In genomic region chr1:186722711-186723309, GRCh38 we compare ENCODE assay signal across 8 cellular contexts. TPM values are rescaled to one million over a fixed set of nuclear protein-coding genes. Genes with fewer than 3 reads are reported as not detected.
DNase-seq lines count a peak whose midpoint lies in the region; ATAC-seq and TF ChIP-seq lines count a peak whose summit lies in the region.

No MANE protein-coding gene starts in this region.

- H3K36me3 Mint-ChIP-seq in T-helper 2 cell treated with Interferon-gamma antibody and Interleukin-4, amounts not matched to agents 5 μg/mL and 100 μg/mL, for 36 hours (ENCODE audit: low read depth): peaks cover 4% of the 10 kb centered on the region

- no peaks in the 10 kb centered on the region for H3K27me3 ChIP-seq in BE2C
- H3K27me3 ChIP-seq in Peyer's patch: no peaks in the 10 kb centered on the region
- no peaks in the 10 kb centered on the region for H3K27me3 ChIP-seq in tibial artery

- intact Hi-C loops in tibial artery (cut with DNase I; ENCODE audit: low total_unique reads): no loop called here

- peak; percentile 79 for ATAC-seq in GM18498 (IDR thresholded peaks at IDR 0.05; ENCODE audit: unreplicated experiment)
- peak; percentile 78 for ATAC-seq in HG03135 (IDR thresholded peaks at IDR 0.05; ENCODE audit: unreplicated experiment)
- ATAC-seq in GM21447 (IDR thresholded peaks at IDR 0.05; ENCODE audit: unreplicated experiment): no peak

- H3K9me3 Mint-ChIP-seq in T-helper 2 cell treated with Interferon-gamma antibody and Interleukin-4, amounts not matched to agents 5 μg/mL and 100 μg/mL, for 36 hours: peaks cover 13% of the 10 kb centered on the region

- peaks cover 16% of the 10 kb centered on the region for H3K27me3 Mint-ChIP-seq in T-helper 2 cell treated with Interferon-gamma antibody and Interleukin-4, amounts not matched to agents 5 μg/mL and 100 μg/mL, for 36 hours (ENCODE audit: low read depth)

- H3K36me3 ChIP-seq in BE2C (no peaks in the 10 kb centered on the region), Peyer's patch (no peaks in the 10 kb centered on the region), tibial artery (no peaks in the 10 kb centered on the region)

- TF ChIP-seq POLR2A in Peyer's patch (IDR thresholded peaks at IDR 0.05): no peak

- H3K4me3 ChIP-seq in BE2C (ENCODE audit: low read depth, low read length) (no peak overlapping the region), Peyer's patch (no peak overlapping the region), tibial artery (no peak overlapping the region)

- no peak overlapping the region for H3K4me3 Mint-ChIP-seq in T-helper 2 cell treated with Interferon-gamma antibody and Interleukin-4, amounts not matched to agents 5 μg/mL and 100 μg/mL, for 36 hours

- H3K4me1 Mint-ChIP-seq in T-helper 2 cell treated with Interferon-gamma antibody and Interleukin-4, amounts not matched to agents 5 μg/mL and 100 μg/mL, for 36 hours (ENCODE audit: low read depth): peaks cover 3% of the 10 kb centered on the region

- H3K27ac ChIP-seq in Peyer's patch (no peak overlapping the region), tibial artery (no peak overlapping the region)

- no peaks in the 10 kb centered on the region for H3K4me1 ChIP-seq in BE2C
- no peaks in the 10 kb centered on the region for H3K4me1 ChIP-seq in Peyer's patch
- H3K4me1 ChIP-seq in tibial artery: no peaks in the 10 kb centered on the region

- no peaks in the 10 kb centered on the region for H3K9me3 ChIP-seq in BE2C
- H3K9me3 ChIP-seq in Peyer's patch: no peaks in the 10 kb centered on the region
- no peaks in the 10 kb centered on the region for H3K9me3 ChIP-seq in tibial artery

- DNase-seq in BE2C (peak; percentile 45), Peyer's patch (no peak), fibroblast of peridontal ligament (ENCODE audit: extremely low read depth) (peak; percentile 69), tibial artery (peak in 1 of 2 donors; percentile 21)
- no peak for DNase-seq in T-helper 2 cell treated with Interferon-gamma antibody and Interleukin-4, amounts not matched to agents 5 μg/mL and 100 μg/mL, for 36 hours (ENCODE audit: low spot score)

- H3K27ac Mint-ChIP-seq in T-helper 2 cell treated with Interferon-gamma antibody and Interleukin-4, amounts not matched to agents 5 μg/mL and 100 μg/mL, for 36 hours: no peak overlapping the region

- peak; percentile 77 for TF ChIP-seq CTCF in BE2C (IDR thresholded peaks at IDR 0.05; ENCODE audit: low read depth, low read length)
- peak in 5 of 6 experiments; percentile 19 to 53 (median 46) for TF ChIP-seq CTCF in Peyer's patch (IDR thresholded peaks at IDR 0.05)
- TF ChIP-seq CTCF in tibial artery (IDR thresholded peaks at IDR 0.05): peak; percentile 22 to 33

RNA-seq across cellular contexts. Expression of gene PTGS2, which starts 42.6 kb away (rescaled TPM):
- not detected for polyA plus RNA-seq in BE2C (2012; ENCODE audit: insufficient read depth, insufficient read length, low read depth)
- total RNA-seq in Peyer's patch: 1 to 10 TPM in 2 of 4 donors, under 1 TPM in 2; 0.76 to 1.7 (median 1.1) TPM

Comparison
In these comparisons a context has a peak if more than half of its experiments do, and no peak if none do; other contexts are left out.
1. DNase-seq: peak in BE2C (single experiment) and fibroblast of peridontal ligament (single experiment); none in Peyer's patch (0 of 3) and T-helper 2 cell treated with Interferon-gamma antibody and Interleukin-4, amounts not matched to agents 5 μg/mL and 100 μg/mL, for 36 hours (single experiment).
2. Peak in every context shown above with its lines, with median percentiles within 50 percentile points of each other: CTCF ChIP-seq.